12 cellular contexts compared by ENCODE assay signal in genomic region chr7:117478796-117479479, GRCh38. TPM values are rescaled to one million over a fixed set of nuclear protein-coding genes. Genes with fewer than 3 reads are reported as not detected.
A peak's percentile ranks its signal among the peaks of the same experiment; 100 is the strongest.
DNase-seq lines count a peak whose midpoint lies in the region; ATAC-seq and TF ChIP-seq lines count a peak whose summit lies in the region.
"Had no signal": no experiment of that assay in that cellular context is flagged by ENCODE, and none has a peak within 500 bp of the region (broad histone marks: within the 10 kb centered on the region; RNA-seq: fewer than 3 reads in every experiment).

No MANE protein-coding gene starts in this region.

- no peaks in the 10 kb centered on the region for H3K27me3 ChIP-seq in esophagus (ENCODE audit: control insufficient read depth in 1 of 2, insufficient read depth in 2 of 2, low read length in 2 of 2)
- peaks cover 0 to 4% of the 10 kb centered on the region in 2 donors for H3K27me3 ChIP-seq in mucosa of rectum (ENCODE audit: control insufficient read depth in 2 of 2, insufficient read depth in 2 of 2, low read length in 2 of 2)
- peaks cover 0 to 31% of the 10 kb centered on the region in 2 donors for H3K27me3 ChIP-seq in tibial nerve
- peaks cover 25% of the 10 kb centered on the region for H3K27me3 ChIP-seq in osteoblast (ENCODE audit: insufficient read depth, low read length)
- peaks cover 6% of the 10 kb centered on the region for H3K27me3 ChIP-seq in adrenal gland

- 21 to 23% methylated on average over 21 of the region's 21 CpGs for WGBS in esophagus, 2 donors
- WGBS in tibial nerve, 2 donors = 19% methylated on average over 21 of the region's 21 CpGs
- 20 to 31% (median 22%) methylated on average over 21 of the region's 21 CpGs for WGBS in adrenal gland, 4 donors

- H2AFZ ChIP-seq in osteoblast (ENCODE audit: low read length) = no peak overlapping the region

- H3K4me1 ChIP-seq in esophagus (ENCODE audit: control insufficient read depth in 2 of 2, insufficient read depth in 2 of 2, low read length in 1 of 2) = no peaks in the 10 kb centered on the region
- H3K4me1 ChIP-seq in mucosa of rectum (ENCODE audit: control insufficient read depth in 2 of 2, insufficient read depth in 2 of 2, low read length in 2 of 2) = peaks cover 0 to 7% of the 10 kb centered on the region in 2 donors
- peaks cover 0 to 16% (median 3%) of the 10 kb centered on the region in 4 donors for H3K4me1 ChIP-seq in tibial nerve
- no peaks in the 10 kb centered on the region for H3K4me1 ChIP-seq in osteoblast (ENCODE audit: insufficient read depth, low read length)
- no peaks in the 10 kb centered on the region for H3K4me1 ChIP-seq in adrenal gland (replicated peaks in 1 of 2)

- H3K36me3 ChIP-seq in esophagus (ENCODE audit: control insufficient read depth in 2 of 2, insufficient read depth in 2 of 2, low read length in 1 of 2) (no peaks in the 10 kb centered on the region), mucosa of rectum (ENCODE audit: control insufficient read depth in 2 of 2, insufficient read depth in 2 of 2, low read length in 2 of 2) (no peaks in the 10 kb centered on the region), tibial nerve (no peaks in the 10 kb centered on the region), osteoblast (ENCODE audit: insufficient read depth, low read length) (no peaks in the 10 kb centered on the region), adrenal gland (replicated peaks in 1 of 2) (no peaks in the 10 kb centered on the region)
- H3K36me3 ChIP-seq: HAP-1 had no signal

- TF ChIP-seq POLR2A in tibial nerve (IDR thresholded peaks at IDR 0.05) (no peak), adrenal gland (IDR thresholded peaks at IDR 0.05) (no peak)

- peaks cover 13% of the 10 kb centered on the region for H3K4me1 Mint-ChIP-seq in WTC11

- H3K4me2 ChIP-seq in osteoblast (ENCODE audit: insufficient read depth, low read length) = no peak overlapping the region

- no peak for DNase-seq in WTC11 (ENCODE audit: low spot score)
- no peak for DNase-seq in tibial nerve (ENCODE audit: low spot score in 2 of 2)
- DNase-seq in osteoblast (ENCODE audit: insufficient read length, low spot score, missing footprints) = no peak
- DNase-seq in HuH-7 (ENCODE audit: low spot score) = no peak
- DNase-seq in adrenal gland = no peak
- DNase-seq: central memory CD4-positive, alpha-beta T cell; DMS153; NCI-H2029 treated with DMSO at 0.1 percent for 48 hours had no signal

- H3K9ac ChIP-seq in mucosa of rectum (ENCODE audit: low read depth in 1 of 2, low read length in 2 of 2) = peak overlapping the region; percentile 80 to 91

- no peak for TF ChIP-seq EP300 in tibial nerve (IDR thresholded peaks at IDR 0.05)

- H3K4me3 Mint-ChIP-seq in WTC11 = peak overlapping the region; percentile 81

- H3K27ac ChIP-seq in esophagus (ENCODE audit: low read depth in 2 of 2, low read length in 1 of 2) = no peak overlapping the region
- H3K27ac ChIP-seq in mucosa of rectum (ENCODE audit: low read depth in 2 of 2, low read length in 2 of 2) = peak overlapping the region; percentile 82
- peak overlapping the region in 1 of 4 donors; percentile 28 for H3K27ac ChIP-seq in tibial nerve
- no peak overlapping the region for H3K27ac ChIP-seq in osteoblast (ENCODE audit: low read depth, low read length)
- no peak overlapping the region for H3K27ac ChIP-seq in adrenal gland

- H3K27ac Mint-ChIP-seq in WTC11 = no peak overlapping the region

- POLR2A ChIA-PET in WTC11 (lab: Charles Lee) = no interaction called here

- H3K9me3 ChIP-seq in esophagus (ENCODE audit: control insufficient read depth in 2 of 2, insufficient read depth in 1 of 2, low read depth in 1 of 2, low read length in 1 of 2) = no peaks in the 10 kb centered on the region
- no peaks in the 10 kb centered on the region for H3K9me3 ChIP-seq in mucosa of rectum (ENCODE audit: control insufficient read depth in 2 of 2, low read length in 2 of 2)
- H3K9me3 ChIP-seq in tibial nerve = no peaks in the 10 kb centered on the region
- no peaks in the 10 kb centered on the region for H3K9me3 ChIP-seq in osteoblast (ENCODE audit: low read depth, low read length)
- no peaks in the 10 kb centered on the region for H3K9me3 ChIP-seq in adrenal gland (replicated peaks in 1 of 3)
- H3K9me3 ChIP-seq: HAP-1 had no signal

- no peaks in the 10 kb centered on the region for H4K20me1 ChIP-seq in osteoblast (ENCODE audit: insufficient read depth, low read length)

- no peaks in the 10 kb centered on the region for H3K79me2 ChIP-seq in osteoblast (ENCODE audit: insufficient read depth, low read length)

- ATAC-seq in WTC11 = peak; percentile 45

- TF ChIP-seq CTCF in WTC11 (IDR thresholded peaks at IDR 0.05) (no peak), tibial nerve (IDR thresholded peaks at IDR 0.05) (no peak), osteoblast (IDR thresholded peaks at IDR 0.05; ENCODE audit: extremely low read depth, low read depth, low read length) (no peak), adrenal gland (IDR thresholded peaks at IDR 0.05) (no peak)

- peak overlapping the region; percentile 47 to 58 for H3K4me3 ChIP-seq in esophagus (ENCODE audit: low read depth in 1 of 2, low read length in 2 of 2)
- H3K4me3 ChIP-seq in mucosa of rectum (ENCODE audit: low read length in 2 of 2) = peak overlapping the region; percentile 79 to 81
- H3K4me3 ChIP-seq in tibial nerve = peak overlapping the region; percentile 9 to 51 (median 29)
- no peak overlapping the region for H3K4me3 ChIP-seq in osteoblast (ENCODE audit: insufficient read depth, low read length)
- H3K4me3 ChIP-seq in adrenal gland = peak overlapping the region in 1 of 4 donors; percentile 28
- H3K4me3 ChIP-seq: HAP-1 had no signal

- intact Hi-C loops in adrenal gland (cut with DNase I) = no loop called here

- no peaks in the 10 kb centered on the region for H3K36me3 Mint-ChIP-seq in WTC11

- CTCF ChIA-PET in WTC11 (lab: Charles Lee) = interaction anchor here (1.1 kb wide), 1 partner anchor 20 kb away, joined by 3 read pairs; no protein-coding TSS in a partner anchor

- no peaks in the 10 kb centered on the region for H3K9me3 Mint-ChIP-seq in WTC11

- peaks cover 42% of the 10 kb centered on the region for H3K27me3 Mint-ChIP-seq in WTC11 (ENCODE audit: low read depth)

TF ChIP-seq in WTC11, 78 proteins besides CTCF, POLR2A, EP300 and RAD21 (continues in another document):
- TF ChIP-seq FOXP4 (CRISPR knock-in tag; IDR thresholded peaks at IDR 0.05) (no peak), ARID4B (CRISPR knock-in tag; IDR thresholded peaks at IDR 0.05; ENCODE audit: borderline replicate concordance) (no peak)

RNA-seq across cellular contexts. Expression of gene CFTR, which starts 0.9 kb away (rescaled TPM):
- 0.72 to 1.4 TPM (median 0.89 TPM) in 3 replicates for total RNA-seq in WTC11 (2021)
- polyA plus RNA-seq in esophagus = 1 to 10 TPM in 1 of 2 donors, under 1 TPM in 1; 0.29 to 1.2 TPM
- total RNA-seq in tibial nerve = under 1 TPM in 1 of 4 donors, not detected in 3; under 0.01 TPM
- total RNA-seq in osteoblast = not detected in 2 replicates
- total RNA-seq in adrenal gland = under 1 TPM in 2 of 8 donors, not detected in 6; 0.08 to 0.22 TPM
- polyA plus RNA-seq in adrenal gland = under 1 TPM in 1 of 3 donors, not detected in 2; 0.07 TPM
- total RNA-seq: skeletal muscle tissue had no signal

RNA-seq across cellular contexts. Expression of gene ASZ1, which starts 51.6 kb away (rescaled TPM):
- not detected in 3 replicates for total RNA-seq in WTC11 (2021)
- not detected for polyA plus RNA-seq in esophagus
- total RNA-seq in tibial nerve = not detected
- total RNA-seq in osteoblast = not detected in 2 replicates
- not detected for total RNA-seq in adrenal gland
- not detected for polyA plus RNA-seq in adrenal gland
- total RNA-seq: skeletal muscle tissue had no signal

Comparison
In these comparisons a context has a peak if more than half of its experiments do, and no peak if none do; other contexts are left out.
1. H3K27ac ChIP-seq: peak in mucosa of rectum (2 of 2); none in esophagus (0 of 2), osteoblast (single experiment) and adrenal gland (0 of 5).